Comparison of ENCODE assay signal across 8 cellular contexts in the genomic region with DNA sequence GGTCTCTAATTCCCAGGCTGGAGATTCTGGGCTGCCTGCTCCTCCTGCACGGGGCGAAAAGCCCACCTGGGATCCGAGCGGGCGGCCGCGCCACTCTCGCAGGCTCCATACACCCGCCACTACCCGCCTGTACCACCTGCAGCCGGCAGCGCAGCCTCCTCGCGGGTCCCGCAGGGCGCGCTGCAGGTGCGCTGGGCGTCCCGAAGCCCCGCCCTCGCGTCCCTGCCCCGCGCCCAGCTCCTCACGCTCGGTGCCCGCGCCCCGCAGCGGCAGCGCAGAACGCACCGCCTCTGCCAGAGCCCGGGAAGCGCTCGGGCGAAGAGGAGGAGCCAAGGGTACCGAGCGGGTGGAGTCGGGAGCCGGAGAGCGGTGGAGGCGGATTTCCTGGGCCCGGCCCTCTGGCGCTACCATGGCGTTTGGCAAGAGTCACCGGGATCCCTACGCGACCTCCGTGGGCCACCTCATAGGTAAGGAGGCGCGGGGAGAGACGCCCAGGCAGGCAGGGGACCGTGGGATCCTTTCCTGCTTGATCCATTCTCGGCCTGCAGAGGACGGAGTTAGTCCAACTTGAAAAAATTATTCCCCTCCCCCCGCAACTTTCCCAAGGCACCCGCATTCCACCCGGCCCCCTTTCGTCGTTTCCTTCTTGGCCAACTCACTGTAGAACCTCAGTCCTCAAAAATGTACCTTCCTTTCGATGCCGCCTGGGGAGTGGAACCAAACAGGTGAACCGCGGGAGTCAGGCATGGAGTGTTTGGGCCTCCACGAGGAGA. TPM values are rescaled to one million over a fixed set of nuclear protein-coding genes. Genes with fewer than 3 reads are reported as not detected.
DNase-seq lines count a peak whose midpoint lies in the region; ATAC-seq and TF ChIP-seq lines count a peak whose summit lies in the region.

A gene with protein sequence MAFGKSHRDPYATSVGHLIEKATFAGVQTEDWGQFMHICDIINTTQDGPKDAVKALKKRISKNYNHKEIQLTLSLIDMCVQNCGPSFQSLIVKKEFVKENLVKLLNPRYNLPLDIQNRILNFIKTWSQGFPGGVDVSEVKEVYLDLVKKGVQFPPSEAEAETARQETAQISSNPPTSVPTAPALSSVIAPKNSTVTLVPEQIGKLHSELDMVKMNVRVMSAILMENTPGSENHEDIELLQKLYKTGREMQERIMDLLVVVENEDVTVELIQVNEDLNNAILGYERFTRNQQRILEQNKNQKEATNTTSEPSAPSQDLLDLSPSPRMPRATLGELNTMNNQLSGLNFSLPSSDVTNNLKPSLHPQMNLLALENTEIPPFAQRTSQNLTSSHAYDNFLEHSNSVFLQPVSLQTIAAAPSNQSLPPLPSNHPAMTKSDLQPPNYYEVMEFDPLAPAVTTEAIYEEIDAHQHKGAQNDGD (plus strand): TSS at position 396 of the 773 bp plus-strand sequence. CDS start 14 bp downstream, at position 410.

- H3K18ac ChIP-seq in H9 (ENCODE audit: insufficient read length, low read depth, low read length), result peak within 1 kb of the TSS; percentile 92

- no peaks in the 10 kb centered on the region for H3K27me3 ChIP-seq in H9 (ENCODE audit: insufficient read depth, low read length)
- no peaks in the 10 kb centered on the region for H3K27me3 ChIP-seq in SK-N-SH (ENCODE audit: insufficient read depth)

- H3K4me2 ChIP-seq in H9 (ENCODE audit: insufficient read depth, insufficient read length, low read length), result peak within 1 kb of the TSS; percentile 91
- H3K4me2 ChIP-seq in SK-N-SH, result no peak within 1 kb of the TSS; the same call in 1 of the 2 replicates

- no peaks in the 10 kb centered on the region for H4K20me1 ChIP-seq in H9 (ENCODE audit: control insufficient read depth, insufficient read depth, insufficient read length)
- H4K20me1 ChIP-seq in SK-N-SH (ENCODE audit: insufficient read depth), result no peaks in the 10 kb centered on the region

- TF ChIP-seq EP300 in SK-N-SH (IDR thresholded peaks at IDR 0.05; ENCODE audit: borderline replicate concordance in 1 of 2, low read depth in 1 of 2, low read length in 1 of 2), result no peak

- H3K27ac ChIP-seq in H9 (ENCODE audit: insufficient read length, low read depth, low read length) (peak within 1 kb of the TSS; percentile 7), SK-N-SH (ENCODE audit: low read depth in 2 of 2, low read length in 1 of 2) (peak within 1 kb of the TSS; percentile 6 to 85; a peak in 3 of 4 replicates)

- no peak within 1 kb of the TSS for H3K23ac ChIP-seq in H9 (ENCODE audit: insufficient read length, low read depth, low read length)

- H3K4me1 Mint-ChIP-seq in H9 (peaks cover 26 to 32% of the 10 kb centered on the region in 2 experiments), chondrocyte (ENCODE audit: low read depth) (peaks cover 16% of the 10 kb centered on the region)

- no peak within 1 kb of the TSS for H3K56ac ChIP-seq in H9 (ENCODE audit: insufficient read length, low read depth, low read length)

- H3K9me3 ChIP-seq in H9 (ENCODE audit: control insufficient read depth, low read depth, low read length) (no peaks in the 10 kb centered on the region), SK-N-SH (no peaks in the 10 kb centered on the region)

- peak within 1 kb of the TSS; percentile 45 for H2BK12ac ChIP-seq in H9 (ENCODE audit: insufficient read length, low read depth, low read length)

- H2BK120ac ChIP-seq in H9 (ENCODE audit: low read depth, low read length, poor library complexity, severe bottlenecking), result no peak within 1 kb of the TSS

- H3K4me3 ChIP-seq in GM08714 (ENCODE audit: low read length) (peak within 1 kb of the TSS; percentile 9), SK-N-SH (ENCODE audit: low read depth in 2 of 2, low read length in 1 of 2) (peak within 1 kb of the TSS; percentile 80 to 94)

- no peak within 1 kb of the TSS for H3K4ac ChIP-seq in H9 (ENCODE audit: low read depth, low read length)

- H2BK15ac ChIP-seq in H9 (ENCODE audit: low read depth, low read length), result no peak within 1 kb of the TSS

- H3K4me3 Mint-ChIP-seq in H9, result peak within 1 kb of the TSS in 1 of 2 experiments; percentile 92; a peak in 4 of 5 replicates
- peak within 1 kb of the TSS; percentile 93 for H3K4me3 Mint-ChIP-seq in chondrocyte (ENCODE audit: unreplicated experiment)

- peaks cover 4% of the 10 kb centered on the region for H3F3A ChIP-seq in SK-N-SH (replicated peaks; ENCODE audit: insufficient read depth)

- no peak within 1 kb of the TSS for H4K8ac ChIP-seq in H9 (replicated peaks; ENCODE audit: insufficient read length, low read depth, low read length)

- no peaks in the 10 kb centered on the region for H3K9me2 ChIP-seq in SK-N-SH

- H3K79me1 ChIP-seq in H9 (ENCODE audit: insufficient read depth, low read depth, low read length, poor library complexity, severe bottlenecking), result no peaks in the 10 kb centered on the region

- WGBS in H9 (ENCODE audit: extremely low coverage, insufficient read length, low lambda C conversion rate), result no CpG with 5 or more reads among the region's 67 CpGs
- 2% methylated on average over 48 of the region's 67 CpGs for WGBS in SK-N-SH (ENCODE audit: low lambda C conversion rate)

- H3K27me3 Mint-ChIP-seq in H9 (ENCODE audit: low read depth) (no peaks in the 10 kb centered on the region), chondrocyte (ENCODE audit: low read depth) (peaks cover 2% of the 10 kb centered on the region)

- peak; percentile 33 for TF ChIP-seq RAD21 in SK-N-SH (IDR thresholded peaks at IDR 0.05; ENCODE audit: low read length)

- H3K9me3 Mint-ChIP-seq in H9, result no peaks in the 10 kb centered on the region
- H3K9me3 Mint-ChIP-seq in chondrocyte (ENCODE audit: low read depth), result no peaks in the 10 kb centered on the region

- DNase-seq in H9 (peak; percentile 94), M059J (ENCODE audit: low read depth) (peak; percentile 69), SK-N-SH (peak; percentile 92), chondrocyte (ENCODE audit: low spot score) (peak; percentile 91), kidney glomerular epithelial cell (lab: John Stamatoyannopoulos, UW) (peak; percentile 57)
- peak; percentile 1 for DNase-seq in stimulated activated CD4-positive, alpha-beta T cell treated with anti-CD3 and anti-CD28 coated beads, Interleukin-2, amount 100 ng/mL, for 4 hours (ENCODE audit: low read depth)

- peaks cover 13 to 14% of the 10 kb centered on the region in 2 experiments for H3K36me3 ChIP-seq in SK-N-SH (replicated peaks in 1 of 2; ENCODE audit: control insufficient read depth in 1 of 2, insufficient read depth in 2 of 2, low read length in 1 of 2)

- peak within 1 kb of the TSS; percentile 93 for H3K14ac ChIP-seq in H9 (ENCODE audit: insufficient read depth, low read length)

- POLR2A ChIA-PET in SK-N-SH (lab: Yijun Ruan, JAX), result interaction anchor here (1.4 to 1.9 kb wide), 2 partner anchors 32 to 40 kb away, joined by 3 to 9 read pairs; no protein-coding TSS in a partner anchor

- H3T11ph ChIP-seq in H9 (ENCODE audit: low read length), result no peak within 1 kb of the TSS

- no peak within 1 kb of the TSS for H2AK5ac ChIP-seq in H9 (ENCODE audit: insufficient read length, low read length)

- H3K36me3 Mint-ChIP-seq in H9 (ENCODE audit: insufficient read depth in 1 of 3, low read depth in 3 of 3) (peaks cover 18 to 22% (median 19%) of the 10 kb centered on the region in 3 experiments; a peak in 6 of 7 replicates), chondrocyte (ENCODE audit: low read depth) (no peaks in the 10 kb centered on the region)

- no peak for ATAC-seq in GM18861 (IDR thresholded peaks at IDR 0.05; ENCODE audit: unreplicated experiment)

- H4K5ac ChIP-seq in H9 (ENCODE audit: insufficient read length, low read depth, low read length), result no peak within 1 kb of the TSS

- H3K79me2 ChIP-seq in H9 (ENCODE audit: insufficient read depth, low read length) (peaks cover 11% of the 10 kb centered on the region; the same call in 1 of the 2 replicates), SK-N-SH (ENCODE audit: insufficient read depth) (peaks cover 8% of the 10 kb centered on the region; the same call in 1 of the 2 replicates)

- H3K9ac ChIP-seq in H9 (ENCODE audit: extremely low read depth, insufficient read length, low read length), result peak within 1 kb of the TSS; percentile 77
- H3K9ac ChIP-seq in SK-N-SH, result peak within 1 kb of the TSS; percentile 68

- no peak within 1 kb of the TSS for H2BK20ac ChIP-seq in H9 (ENCODE audit: low read depth, low read length, poor library complexity, severe bottlenecking)

- peaks cover 11% of the 10 kb centered on the region for H3K23me2 ChIP-seq in H9 (ENCODE audit: insufficient read length, low read depth, low read length, poor library complexity, severe bottlenecking)

- no peak within 1 kb of the TSS for H4K91ac ChIP-seq in H9 (ENCODE audit: insufficient read length, low read depth, low read length)

- H3K27ac Mint-ChIP-seq in H9, result peak within 1 kb of the TSS; percentile 94 to 99 (median 98)
- peak within 1 kb of the TSS; percentile 86 for H3K27ac Mint-ChIP-seq in chondrocyte (ENCODE audit: unreplicated experiment)

- TF ChIP-seq CTCF in H9 (conservative IDR thresholded peaks at IDR 0.05), result 0 out of 3 replicates have a peak, but pooled peaks have one; percentile 11
- peak; percentile 18; the same call in 1 of the 2 replicates for TF ChIP-seq CTCF in SK-N-SH (IDR thresholded peaks at IDR 0.05)
- peak; percentile 66 for TF ChIP-seq CTCF in chondrocyte (IDR thresholded peaks at IDR 0.05)

- H3K4me1 ChIP-seq in H9 (ENCODE audit: insufficient read depth, low read length), result peaks cover 3% of the 10 kb centered on the region; the same call in 1 of the 2 replicates
- peaks cover 0 to 31% of the 10 kb centered on the region in 2 experiments; a peak in 2 of 4 replicates for H3K4me1 ChIP-seq in SK-N-SH (ENCODE audit: control insufficient read depth in 1 of 2, insufficient read depth in 2 of 2, low read depth in 1 of 2, low read length in 1 of 2)

- CTCF ChIA-PET in SK-N-SH (lab: Yijun Ruan, JAX), result interaction anchor here (1.0 to 3.1 kb wide), 6 partner anchors 10 to 455 kb away, joined by 3 to 18 read pairs (median 4); no protein-coding TSS in a partner anchor

- H2AFZ ChIP-seq in H9 (ENCODE audit: low read length) (no peak within 1 kb of the TSS), SK-N-SH (ENCODE audit: low read depth) (peak within 1 kb of the TSS; percentile 96)

- no peak within 1 kb of the TSS for H2BK5ac ChIP-seq in H9 (ENCODE audit: insufficient read length, low read length)

TF ChIP-seq in SK-N-SH, 30 proteins besides CTCF, POLR2A, EP300 and RAD21 (continues in another document):
- no peak for TF ChIP-seq MEF2A (IDR thresholded peaks at IDR 0.05; ENCODE audit: borderline replicate concordance, low read depth)
- TF ChIP-seq, protein P1, sequence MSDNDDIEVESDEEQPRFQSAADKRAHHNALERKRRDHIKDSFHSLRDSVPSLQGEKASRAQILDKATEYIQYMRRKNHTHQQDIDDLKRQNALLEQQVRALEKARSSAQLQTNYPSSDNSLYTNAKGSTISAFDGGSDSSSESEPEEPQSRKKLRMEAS (IDR thresholded peaks at IDR 0.05; ENCODE audit: low read depth), result 0 out of 2 replicates have a peak, but pooled peaks have one; percentile 22

RNA-seq across cellular contexts. Expression of the gene that starts here (rescaled TPM):
- total RNA-seq in H9 (2021) (43.4 and 44.6 TPM in 2 replicates), chondrocyte (18.7 to 28.4 TPM (median 26.4 TPM) in 3 replicates)
- total RNA-seq in M059J (2014; rRNA removed; shearing (Covaris generic)), result 17.5 and 18.3 TPM in 2 replicates
- polyA plus RNA-seq in SK-N-SH (2012; rRNA removed), result 46.5 and 64.1 TPM in 2 replicates
- polyA plus RNA-seq in SK-N-SH (2012; cell fraction: cytosol; rRNA removed), result 62.7 and 70.8 TPM in 2 replicates
- polyA plus RNA-seq in SK-N-SH (2012; cell fraction: nucleus; rRNA removed), result 26.2 and 60.7 TPM in 2 replicates

Comparison
In these comparisons a context has a peak if more than half of its experiments do, and no peak if none do; other contexts are left out.
1. DNase-seq: peak in every context shown above with its lines; median percentile 94 in H9; 92 in SK-N-SH; 91 in chondrocyte; 69 in M059J; 57 in kidney glomerular epithelial cell; 1 in stimulated activated CD4-positive, alpha-beta T cell treated with anti-CD3 and anti-CD28 coated beads, Interleukin-2, amount 100 ng/mL, for 4 hours.
2. CTCF ChIP-seq: peak in every context shown above with its lines; median percentile 66 in chondrocyte; 18 in SK-N-SH; 11 in H9.